10 cellular contexts compared by ENCODE assay signal in the genomic region with DNA sequence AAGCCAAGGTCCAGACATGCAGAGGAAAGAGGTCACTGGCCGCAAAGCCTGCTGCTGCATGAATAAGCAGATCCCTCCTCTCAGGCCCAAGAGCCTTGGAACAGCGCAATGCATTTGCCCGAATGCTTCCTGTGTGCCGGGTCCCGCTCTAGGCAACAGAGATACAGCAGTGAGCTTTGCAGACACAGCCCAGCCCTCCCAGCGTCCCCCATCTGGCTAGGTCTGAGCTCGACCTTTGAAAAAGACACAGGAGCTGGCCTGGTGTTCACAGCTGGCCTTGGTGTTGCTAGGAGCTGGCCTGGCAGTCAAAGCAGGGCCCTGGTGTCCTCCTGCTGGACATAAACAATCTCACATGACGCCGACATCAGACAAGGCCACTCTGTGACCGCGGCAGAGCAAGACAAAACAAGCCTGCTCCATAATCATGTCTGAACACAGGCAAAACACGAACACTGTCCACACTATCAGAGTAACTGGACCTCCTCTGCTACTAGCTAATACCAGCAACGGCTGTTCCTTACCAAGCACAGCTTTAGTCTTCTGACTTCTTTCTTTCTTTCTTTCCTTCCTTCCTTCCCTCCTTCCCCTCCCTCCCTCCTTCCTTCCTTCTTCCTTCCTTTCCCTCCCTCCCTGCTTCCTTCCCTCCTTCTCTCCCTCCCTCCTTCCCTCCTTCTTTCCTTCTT. TPM values are rescaled to one million over a fixed set of nuclear protein-coding genes. Genes with fewer than 3 reads are reported as not detected.
A peak's percentile ranks its signal among the peaks of the same experiment; 100 is the strongest.
DNase-seq lines count a peak whose midpoint lies in the region; ATAC-seq and TF ChIP-seq lines count a peak whose summit lies in the region.
"Had no signal": no experiment of that assay in that cellular context is flagged by ENCODE, and none has a peak within 500 bp of the region (broad histone marks: within the 10 kb centered on the region; RNA-seq: fewer than 3 reads in every experiment).

No MANE protein-coding gene starts in this region.

- H3K36me3 ChIP-seq in mucosa of rectum (ENCODE audit: control insufficient read depth in 2 of 2, insufficient read depth in 2 of 2, low read length in 2 of 2) (no peaks in the 10 kb centered on the region), tibial artery (no peaks in the 10 kb centered on the region)
- H3K36me3 ChIP-seq: MG63 had no signal

- H3K27ac ChIP-seq in mucosa of rectum (ENCODE audit: low read depth in 2 of 2, low read length in 2 of 2) (peak overlapping the region; percentile 54 to 61), tibial artery (peak overlapping the region; percentile 69 to 77)

- DNase-seq in fibroblast of pulmonary artery (ENCODE audit: low read depth) (peak; percentile 21), tibial artery (peak; percentile 76 to 78), HT-29 (ENCODE audit: low spot score) (no peak)
- DNase-seq in activated CD8-positive, alpha-beta T cell treated with anti-CD3 and anti-CD28 coated beads, Interleukin-2, amount 10 ng/mL, durations not matched to agents 7 days and 5 days, result no peak
- no peak for DNase-seq in activated naive CD4-positive, alpha-beta T cell (lab: John Stamatoyannopoulos, UW)
- DNase-seq: amniotic stem cell, MG63 had no signal

- TF ChIP-seq CTCF in fibroblast of pulmonary artery (IDR thresholded peaks at IDR 0.05; ENCODE audit: low read length, missing control alignments) (no peak), tibial artery (IDR thresholded peaks at IDR 0.05) (peak; percentile 19 to 48)

- H3K4me1 ChIP-seq in mucosa of rectum (ENCODE audit: control insufficient read depth in 2 of 2, insufficient read depth in 2 of 2, low read length in 2 of 2), result peaks cover 0 to under 1% of the 10 kb centered on the region in 2 donors
- H3K4me1 ChIP-seq in tibial artery, result peaks cover 0 to 15% (median under 1%) of the 10 kb centered on the region in 4 donors

- no peak overlapping the region for H3K4me3 Mint-ChIP-seq in activated CD8-positive, alpha-beta T cell treated with anti-CD3 and anti-CD28 coated beads, Interleukin-2, amount 10 ng/mL, durations not matched to agents 7 days and 5 days
- H3K4me3 Mint-ChIP-seq: natural killer cell treated with Interleukin-12 subunit alpha and Interleukin-12 subunit beta and Interleukin-15 and Interleukin-18, amount 100 ng/mL, for 72 hours had no signal

- ATAC-seq in SK-N-SH treated with all-trans-retinoic acid at 6 μM for 48 hours, result peak; percentile 74
- no peak for ATAC-seq in activated CD8-positive, alpha-beta T cell treated with anti-CD3 and anti-CD28 coated beads, Interleukin-2, amount 10 ng/mL, durations not matched to agents 7 days and 5 days
- ATAC-seq: natural killer cell treated with Interleukin-12 subunit alpha and Interleukin-12 subunit beta and Interleukin-15 and Interleukin-18, amount 100 ng/mL, for 72 hours had no signal

- H3K4me1 Mint-ChIP-seq in activated CD8-positive, alpha-beta T cell treated with anti-CD3 and anti-CD28 coated beads, Interleukin-2, amount 10 ng/mL, durations not matched to agents 7 days and 5 days (ENCODE audit: low read depth), result peaks cover 16% of the 10 kb centered on the region

- H3K4me3 ChIP-seq in fibroblast of pulmonary artery (replicated peaks; ENCODE audit: low read depth, low read length) (no peak overlapping the region), mucosa of rectum (ENCODE audit: low read length in 2 of 2) (no peak overlapping the region), tibial artery (no peak overlapping the region)
- H3K4me3 ChIP-seq: MG63 had no signal

- intact Hi-C loops in tibial artery (cut with DNase I; ENCODE audit: low total_unique reads), result no loop called here

- CTCF ChIA-PET in activated CD8-positive, alpha-beta T cell treated with anti-CD3 and anti-CD28 coated beads, Interleukin-2, amount 10 ng/mL, durations not matched to agents 7 days and 5 days (lab: Charles Lee), result no interaction called here

- H3K9me3 ChIP-seq in mucosa of rectum (ENCODE audit: control insufficient read depth in 2 of 2, low read length in 2 of 2) (no peaks in the 10 kb centered on the region), tibial artery (no peaks in the 10 kb centered on the region)
- H3K9me3 ChIP-seq: MG63 had no signal

- H3K27me3 ChIP-seq in mucosa of rectum (ENCODE audit: control insufficient read depth in 2 of 2, insufficient read depth in 2 of 2, low read length in 2 of 2) (no peaks in the 10 kb centered on the region), tibial artery (peaks cover 0 to 3% of the 10 kb centered on the region in 2 donors)

- no peaks in the 10 kb centered on the region for H3K36me3 Mint-ChIP-seq in activated CD8-positive, alpha-beta T cell treated with anti-CD3 and anti-CD28 coated beads, Interleukin-2, amount 10 ng/mL, durations not matched to agents 7 days and 5 days (ENCODE audit: low read depth)
- H3K36me3 Mint-ChIP-seq: natural killer cell treated with Interleukin-12 subunit alpha and Interleukin-12 subunit beta and Interleukin-15 and Interleukin-18, amount 100 ng/mL, for 72 hours had no signal

- H3K27ac Mint-ChIP-seq in activated CD8-positive, alpha-beta T cell treated with anti-CD3 and anti-CD28 coated beads, Interleukin-2, amount 10 ng/mL, durations not matched to agents 7 days and 5 days, result no peak overlapping the region

- H3K9me3 Mint-ChIP-seq in activated CD8-positive, alpha-beta T cell treated with anti-CD3 and anti-CD28 coated beads, Interleukin-2, amount 10 ng/mL, durations not matched to agents 7 days and 5 days (ENCODE audit: insufficient read depth), result no peaks in the 10 kb centered on the region
- H3K9me3 Mint-ChIP-seq: natural killer cell treated with Interleukin-12 subunit alpha and Interleukin-12 subunit beta and Interleukin-15 and Interleukin-18, amount 100 ng/mL, for 72 hours had no signal

- POLR2A ChIA-PET in activated CD8-positive, alpha-beta T cell treated with anti-CD3 and anti-CD28 coated beads, Interleukin-2, amount 10 ng/mL, durations not matched to agents 7 days and 5 days (lab: Charles Lee), result interaction anchor here (0.8 kb wide), 1 partner anchor 27 kb away, joined by 3 read pairs; no protein-coding TSS in a partner anchor

- no peak overlapping the region for H3K9ac ChIP-seq in mucosa of rectum (ENCODE audit: low read depth in 1 of 2, low read length in 2 of 2)

- peaks cover 7% of the 10 kb centered on the region for H3K27me3 Mint-ChIP-seq in activated CD8-positive, alpha-beta T cell treated with anti-CD3 and anti-CD28 coated beads, Interleukin-2, amount 10 ng/mL, durations not matched to agents 7 days and 5 days (ENCODE audit: low read depth)

TF ChIP-seq in SK-N-SH treated with all-trans-retinoic acid at 6 μM for 48 hours, 23 proteins besides CTCF, POLR2A, EP300 and RAD21 (continues in another document):
- TF ChIP-seq, protein P1, sequence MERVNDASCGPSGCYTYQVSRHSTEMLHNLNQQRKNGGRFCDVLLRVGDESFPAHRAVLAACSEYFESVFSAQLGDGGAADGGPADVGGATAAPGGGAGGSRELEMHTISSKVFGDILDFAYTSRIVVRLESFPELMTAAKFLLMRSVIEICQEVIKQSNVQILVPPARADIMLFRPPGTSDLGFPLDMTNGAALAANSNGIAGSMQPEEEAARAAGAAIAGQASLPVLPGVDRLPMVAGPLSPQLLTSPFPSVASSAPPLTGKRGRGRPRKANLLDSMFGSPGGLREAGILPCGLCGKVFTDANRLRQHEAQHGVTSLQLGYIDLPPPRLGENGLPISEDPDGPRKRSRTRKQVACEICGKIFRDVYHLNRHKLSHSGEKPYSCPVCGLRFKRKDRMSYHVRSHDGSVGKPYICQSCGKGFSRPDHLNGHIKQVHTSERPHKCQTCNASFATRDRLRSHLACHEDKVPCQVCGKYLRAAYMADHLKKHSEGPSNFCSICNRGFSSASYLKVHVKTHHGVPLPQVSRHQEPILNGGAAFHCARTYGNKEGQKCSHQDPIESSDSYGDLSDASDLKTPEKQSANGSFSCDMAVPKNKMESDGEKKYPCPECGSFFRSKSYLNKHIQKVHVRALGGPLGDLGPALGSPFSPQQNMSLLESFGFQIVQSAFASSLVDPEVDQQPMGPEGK (CRISPR knock-in tag; IDR thresholded peaks at IDR 0.05; ENCODE audit: borderline replicate concordance), result no peak
- TF ChIP-seq ZNF8 (CRISPR knock-in tag; IDR thresholded peaks at IDR 0.05), result no peak
- TF ChIP-seq TCF4 (CRISPR knock-in tag; IDR thresholded peaks at IDR 0.05; ENCODE audit: borderline replicate concordance), result peak; percentile 57; the same call in 1 of the 2 replicates
- TF ChIP-seq ZFP30 (CRISPR knock-in tag; IDR thresholded peaks at IDR 0.05), result no peak
- no peak for TF ChIP-seq ESRRG (CRISPR knock-in tag; IDR thresholded peaks at IDR 0.05)

RNA-seq across cellular contexts. Expression of gene PEX11G, which starts 5.7 kb away (rescaled TPM):
- total RNA-seq in HT-29 (2014; rRNA removed; shearing (Covaris generic)), result 4.0 and 6.4 TPM in 2 replicates
- total RNA-seq in activated CD8-positive, alpha-beta T cell treated with anti-CD3 and anti-CD28 coated beads, Interleukin-2, amount 10 ng/mL, durations not matched to agents 7 days and 5 days, result 1 to 10 TPM in 1 of 2 experiments, under 1 TPM in 1; 0.99 to 1.5 TPM

RNA-seq across cellular contexts. Expression of gene ZNF358, which starts 21.3 kb away (rescaled TPM):
- total RNA-seq in HT-29 (2014; rRNA removed; shearing (Covaris generic)), result 4.2 and 5.6 TPM in 2 replicates
- 1 to 10 TPM; 5.8 to 7.9 TPM for total RNA-seq in activated CD8-positive, alpha-beta T cell treated with anti-CD3 and anti-CD28 coated beads, Interleukin-2, amount 10 ng/mL, durations not matched to agents 7 days and 5 days

RNA-seq across cellular contexts. Expression of gene MCOLN1, which starts 27.9 kb away (rescaled TPM):
- 7.1 and 7.5 TPM in 2 replicates for total RNA-seq in HT-29 (2014; rRNA removed; shearing (Covaris generic))
- 10 to 100 TPM; 16.2 to 17.7 TPM for total RNA-seq in activated CD8-positive, alpha-beta T cell treated with anti-CD3 and anti-CD28 coated beads, Interleukin-2, amount 10 ng/mL, durations not matched to agents 7 days and 5 days

RNA-seq across cellular contexts. Expression of gene PNPLA6, which starts 41.0 kb away (rescaled TPM):
- total RNA-seq in HT-29 (2014; rRNA removed; shearing (Covaris generic)), result 61.3 and 74.3 TPM in 2 replicates
- 100 to 1,000 TPM; 166 to 173 TPM for total RNA-seq in activated CD8-positive, alpha-beta T cell treated with anti-CD3 and anti-CD28 coated beads, Interleukin-2, amount 10 ng/mL, durations not matched to agents 7 days and 5 days

Comparison
In these comparisons a context has a peak if more than half of its experiments do, and no peak if none do; other contexts are left out.
1. DNase-seq: peak in fibroblast of pulmonary artery (single experiment) and tibial artery (2 of 2); none in HT-29 (single experiment), activated CD8-positive, alpha-beta T cell treated with anti-CD3 and anti-CD28 coated beads, Interleukin-2, amount 10 ng/mL, durations not matched to agents 7 days and 5 days (single experiment) and activated naive CD4-positive, alpha-beta T cell (0 of 4).